26 cellular contexts compared by ENCODE assay signal in the genomic region with DNA sequence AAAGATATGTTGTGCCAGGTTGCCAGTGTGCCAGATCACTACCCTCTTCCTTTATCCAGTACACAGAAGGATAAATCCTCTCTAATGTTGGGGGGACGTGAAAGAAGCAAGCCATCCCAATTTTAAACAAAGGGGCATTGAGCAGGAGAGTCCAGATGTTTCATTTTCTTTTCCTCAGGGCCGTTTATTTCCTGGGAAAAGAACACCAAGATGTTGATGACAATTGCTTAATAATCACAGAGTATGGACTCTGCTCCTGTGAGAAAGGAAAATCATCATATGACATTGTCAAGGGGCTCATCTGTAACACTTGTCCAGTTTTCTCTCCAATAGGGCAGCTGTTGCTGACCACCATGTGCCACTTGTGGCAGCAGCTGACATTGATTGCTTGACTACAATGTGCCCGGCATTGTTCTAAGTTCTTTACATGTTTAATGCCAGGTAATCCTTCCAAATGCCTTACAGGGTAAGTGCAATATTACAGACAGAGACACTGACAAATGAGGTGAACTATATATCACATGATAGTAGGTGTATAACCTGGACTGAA.
"Had no signal": no experiment of that assay in that cellular context is flagged by ENCODE, and none has a peak within 500 bp of the region (broad histone marks: within the 10 kb centered on the region; RNA-seq: fewer than 3 reads in every experiment).

No MANE protein-coding gene starts in this region.

- ATAC-seq: gastroesophageal sphincter; left colon; mucosa of descending colon; pancreas; right lobe of liver; stimulated activated naive B cell treated with anti-CD40 and anti-IgM and Interleukin-4, amounts not matched to agents 10 μg/mL and 1 μg/mL and 100 μg/mL, for 72 hours had no signal

- H3K27me3 ChIP-seq: esophagus squamous epithelium, gastroesophageal sphincter, hepatocyte, pancreas, right lobe of liver, stomach had no signal

- H3K36me3 Mint-ChIP-seq: natural killer cell treated with Interleukin-12 subunit alpha and Interleukin-12 subunit beta and Interleukin-15 and Interleukin-18, amount 100 ng/mL, for 72 hours; stimulated activated naive B cell treated with anti-CD40 and anti-IgM and Interleukin-4, amounts not matched to agents 10 μg/mL and 1 μg/mL and 100 μg/mL, for 72 hours had no signal

- H3K4me3 ChIP-seq: esophagus squamous epithelium, gastroesophageal sphincter, hepatocyte, mucosa of descending colon, pancreas, right lobe of liver, skin epidermis, stomach, thoracic aorta had no signal

- H2AFZ ChIP-seq: hepatocyte had no signal

- H3K27me3 Mint-ChIP-seq: progenitor cell of endocrine pancreas; stimulated activated naive B cell treated with anti-CD40 and anti-IgM and Interleukin-4, amounts not matched to agents 10 μg/mL and 1 μg/mL and 100 μg/mL, for 72 hours had no signal

- H3K27ac Mint-ChIP-seq: natural killer cell treated with Interleukin-12 subunit alpha and Interleukin-12 subunit beta and Interleukin-15 and Interleukin-18, amount 100 ng/mL, for 72 hours; progenitor cell of endocrine pancreas; stimulated activated naive B cell treated with anti-CD40 and anti-IgM and Interleukin-4, amounts not matched to agents 10 μg/mL and 1 μg/mL and 100 μg/mL, for 72 hours had no signal

- DNase-seq: cortex of kidney; effector memory CD4-positive, alpha-beta T cell; esophagus squamous epithelium; foreskin fibroblast; glutamatergic neuron; kidney; left colon; mammary epithelial cell; mucosa of descending colon; occipital lobe; pancreas; right lobe of liver; stimulated activated CD4-positive, alpha-beta T cell treated with anti-CD3 and anti-CD28 coated beads, Interleukin-2, amount 100 ng/mL, for 24 hours; stimulated activated CD4-positive, alpha-beta T cell treated with anti-CD3 and anti-CD28 coated beads, Interleukin-4, amount 100 ng/mL, for 4 hours; stimulated activated naive B cell treated with anti-CD40 and anti-IgM and Interleukin-4, amounts not matched to agents 10 μg/mL and 1 μg/mL and 100 μg/mL, for 72 hours; stomach; substantia nigra; trophoblast cell had no signal

- H3K4me2 ChIP-seq: hepatocyte had no signal

- H3K4me1 Mint-ChIP-seq: stimulated activated naive B cell treated with anti-CD40 and anti-IgM and Interleukin-4, amounts not matched to agents 10 μg/mL and 1 μg/mL and 100 μg/mL, for 72 hours had no signal

- H3K9me3 Mint-ChIP-seq: central memory CD8-positive, alpha-beta T cell; natural killer cell treated with Interleukin-12 subunit alpha and Interleukin-12 subunit beta and Interleukin-15 and Interleukin-18, amount 100 ng/mL, for 72 hours; stimulated activated naive B cell treated with anti-CD40 and anti-IgM and Interleukin-4, amounts not matched to agents 10 μg/mL and 1 μg/mL and 100 μg/mL, for 72 hours had no signal

- H3K27ac ChIP-seq: epithelial cell of prostate, esophagus squamous epithelium, gastroesophageal sphincter, hepatocyte, pancreas, right lobe of liver, stomach, thoracic aorta had no signal

- H3K9me3 ChIP-seq: esophagus squamous epithelium, gastroesophageal sphincter, mucosa of descending colon, pancreas, right lobe of liver, stomach, thoracic aorta had no signal

- H3K4me3 Mint-ChIP-seq: central memory CD8-positive, alpha-beta T cell; natural killer cell treated with Interleukin-12 subunit alpha and Interleukin-12 subunit beta and Interleukin-15 and Interleukin-18, amount 100 ng/mL, for 72 hours; stimulated activated naive B cell treated with anti-CD40 and anti-IgM and Interleukin-4, amounts not matched to agents 10 μg/mL and 1 μg/mL and 100 μg/mL, for 72 hours had no signal

- H3K79me2 ChIP-seq: hepatocyte had no signal

- H3K4me1 ChIP-seq: pancreas, right lobe of liver had no signal

- H3K36me3 ChIP-seq: esophagus squamous epithelium, gastroesophageal sphincter, pancreas, right lobe of liver, stomach, thoracic aorta had no signal
